11 cellular contexts compared by ENCODE assay signal in the genomic region with DNA sequence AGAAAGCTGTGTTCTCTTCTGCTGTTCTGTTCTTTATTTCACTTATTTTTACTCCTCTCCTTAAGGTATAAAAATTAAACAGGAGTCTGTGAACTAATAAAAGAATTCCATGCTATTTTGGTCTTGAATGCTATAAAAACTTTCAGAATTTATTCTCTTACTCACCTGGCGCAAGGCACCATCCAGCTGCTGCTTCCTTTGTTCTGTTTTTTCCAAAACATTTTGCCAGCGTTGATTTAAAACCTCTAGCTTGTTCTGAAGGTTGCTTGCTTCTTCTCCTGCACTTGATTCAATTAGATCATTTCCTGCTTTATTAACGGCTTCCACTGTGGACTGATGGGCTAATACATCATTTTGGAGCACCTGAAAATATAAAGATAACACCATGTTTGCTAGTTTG.
"Had no signal": no experiment of that assay in that cellular context is flagged by ENCODE, and none has a peak within 500 bp of the region (broad histone marks: within the 10 kb centered on the region; RNA-seq: fewer than 3 reads in every experiment).

No MANE protein-coding gene starts in this region.

- H3K27me3 ChIP-seq: heart right ventricle had no signal

- DNase-seq: cerebellar nuclear complex; heart right ventricle; islet precursor cell; mammary epithelial cell; naive thymus-derived CD8-positive, alpha-beta T cell; posterior cingulate gyrus; right cardiac atrium; stimulated activated CD4-positive, alpha-beta T cell treated with anti-CD3 and anti-CD28 coated beads, Interleukin-15, amount 100 ng/mL, for 24 hours; stimulated activated CD4-positive, alpha-beta T cell treated with anti-CD3 and anti-CD28 coated beads, Interleukin-1b, Interleukin-23, amount 100 ng/mL, for 48 hours; stimulated activated CD4-positive, alpha-beta T cell treated with anti-CD3 and anti-CD28 coated beads, Interleukin-4, amount 100 ng/mL, for 24 hours; trophoblast cell had no signal

- H3K4me3 ChIP-seq: heart right ventricle had no signal

- H3K9me3 ChIP-seq: heart right ventricle had no signal
